Comparison of ENCODE assay signal across 9 cellular contexts in the genomic region with DNA sequence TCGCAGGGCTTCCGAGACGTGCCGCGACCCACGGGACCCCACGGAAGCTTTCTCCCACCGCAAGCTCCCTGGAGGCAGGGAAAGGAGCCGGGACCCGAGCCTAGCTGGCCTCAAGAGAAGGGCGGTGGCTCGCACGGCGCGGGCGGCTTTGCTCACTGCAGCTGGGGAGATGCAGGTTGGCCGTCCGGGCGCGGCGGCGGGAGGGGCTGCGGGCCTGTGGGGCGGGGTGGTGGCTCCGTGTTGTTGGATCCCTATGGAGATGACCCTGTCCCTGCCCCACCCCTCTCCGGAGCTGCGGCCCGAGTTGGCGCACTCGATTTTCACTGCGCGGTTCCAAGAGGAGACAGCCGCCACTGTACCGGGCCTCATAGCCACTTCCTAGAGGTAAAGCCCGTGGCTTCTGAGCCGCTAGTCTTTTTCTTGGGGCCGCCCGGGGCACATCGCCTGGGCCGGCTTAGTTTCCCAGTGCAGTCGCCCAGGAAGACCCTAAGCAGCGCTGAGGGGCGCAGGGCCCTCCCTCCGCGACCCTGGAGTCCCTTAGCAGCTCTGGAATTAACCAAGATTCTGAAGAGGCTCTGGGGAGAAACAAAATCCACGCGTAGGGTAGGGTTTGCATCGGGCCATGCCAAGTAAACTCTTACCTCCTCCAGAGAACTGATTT. TPM values are rescaled to one million over a fixed set of nuclear protein-coding genes. Genes with fewer than 3 reads are reported as not detected.
A peak's percentile ranks its signal among the peaks of the same experiment; 100 is the strongest.
DNase-seq lines count a peak whose midpoint lies in the region; ATAC-seq and TF ChIP-seq lines count a peak whose summit lies in the region.
"Had no signal": no experiment of that assay in that cellular context is flagged by ENCODE, and none has a peak within 500 bp of the region (broad histone marks: within the 10 kb centered on the region; RNA-seq: fewer than 3 reads in every experiment).

A gene with protein sequence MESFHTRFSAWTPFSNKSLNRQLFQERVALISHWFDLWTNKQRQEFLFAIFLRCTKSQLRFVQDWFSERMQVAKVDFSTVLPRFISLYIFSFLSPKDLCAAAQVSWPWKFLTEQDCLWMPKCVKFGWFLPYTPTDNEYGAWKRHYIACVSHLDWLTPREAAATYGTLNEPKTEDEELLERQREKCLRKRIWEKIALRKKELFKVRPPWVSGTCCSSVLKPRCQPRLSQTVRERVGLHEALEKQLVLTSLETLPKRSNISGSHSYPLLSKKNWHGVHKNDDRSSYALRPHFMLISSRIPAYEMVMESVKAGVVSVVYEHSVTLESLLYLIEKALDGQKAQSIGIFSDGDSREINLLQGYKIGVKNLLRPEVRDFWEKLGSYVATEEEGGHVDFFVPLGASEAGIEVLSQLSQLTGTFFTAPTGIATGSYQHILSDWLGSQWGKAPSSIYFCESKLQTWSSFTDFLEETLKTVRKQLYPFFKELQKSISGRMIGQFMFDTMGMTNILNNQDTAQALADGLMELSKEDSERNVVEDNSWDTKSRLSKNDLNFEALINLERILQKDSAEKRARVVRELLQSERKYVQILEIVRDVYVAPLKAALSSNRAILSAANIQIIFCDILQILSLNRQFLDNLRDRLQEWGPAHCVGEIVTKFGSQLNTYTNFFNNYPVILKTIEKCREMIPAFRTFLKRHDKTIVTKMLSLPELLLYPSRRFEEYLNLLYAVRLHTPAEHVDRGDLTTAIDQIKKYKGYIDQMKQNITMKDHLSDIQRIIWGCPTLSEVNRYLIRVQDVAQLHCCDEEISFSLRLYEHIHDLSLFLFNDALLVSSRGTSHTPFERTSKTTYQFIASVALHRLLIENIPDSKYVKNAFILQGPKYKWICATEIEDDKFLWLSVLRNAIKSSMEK (plus strand): TSS at position 279 of the 661 bp plus-strand sequence. CDS start 17,188 bp downstream, outside the sequence.

- H3K36me3 Mint-ChIP-seq in activated naive CD8-positive, alpha-beta T cell treated with anti-CD3 and anti-CD28 coated beads for 36 hours: peaks cover 11% of the 10 kb centered on the region
- peaks cover 3% of the 10 kb centered on the region for H3K36me3 Mint-ChIP-seq in progenitor cell of endocrine pancreas (ENCODE audit: insufficient read depth)
- peaks cover 26% of the 10 kb centered on the region for H3K36me3 Mint-ChIP-seq in activated T-helper 17 cell treated with anti-CD3 and anti-CD28 coated beads, Interleukin-2, amount 50 U/mL, for 72 hours (ENCODE audit: low read depth)

- TF ChIP-seq CTCF in left ventricle myocardium inferior (IDR thresholded peaks at IDR 0.05; ENCODE audit: borderline replicate concordance): no peak
- no peak for TF ChIP-seq CTCF in progenitor cell of endocrine pancreas (IDR thresholded peaks at IDR 0.05; ENCODE audit: unreplicated experiment)

- peak within 1 kb of the TSS; percentile 65 for H3K4me3 ChIP-seq in left ventricle myocardium inferior

- H3K4me1 ChIP-seq in left ventricle myocardium inferior: peaks cover 21% of the 10 kb centered on the region

- no peak within 1 kb of the TSS for H3K4me3 Mint-ChIP-seq in activated naive CD8-positive, alpha-beta T cell treated with anti-CD3 and anti-CD28 coated beads for 36 hours
- H3K4me3 Mint-ChIP-seq in progenitor cell of endocrine pancreas (ENCODE audit: low read depth): peak within 1 kb of the TSS; percentile 64
- H3K4me3 Mint-ChIP-seq in activated T-helper 17 cell treated with anti-CD3 and anti-CD28 coated beads, Interleukin-2, amount 50 U/mL, for 72 hours: no peak within 1 kb of the TSS
- H3K4me3 Mint-ChIP-seq: activated T-helper 1 cell treated with anti-CD3 and anti-CD28 coated beads, Interleukin-12 subunit alpha, Interleukin-12 subunit beta, Interleukin-2, Interleukin-4 antibody, amounts not matched to agents 30 ng/mL and 10 ng/mL and 1 ng/mL, durations not matched to agents 14 hours and 24 hours and 36 hours had no signal

- peaks cover 21% of the 10 kb centered on the region for H3K36me3 ChIP-seq in left ventricle myocardium inferior

- ATAC-seq in GM18873 (IDR thresholded peaks at IDR 0.05; ENCODE audit: low FRiP score, unreplicated experiment): no peak
- ATAC-seq in activated T-helper 17 cell treated with anti-CD3 and anti-CD28 coated beads, Interleukin-2, amount 50 U/mL, for 72 hours (replicated peaks): no peak
- no peak for ATAC-seq in GM21423 (IDR thresholded peaks at IDR 0.05; ENCODE audit: unreplicated experiment)
- ATAC-seq in HG02678 (IDR thresholded peaks at IDR 0.05; ENCODE audit: unreplicated experiment): no peak

- intact Hi-C loops in left ventricle myocardium inferior (cut with micrococcal nuclease): no loop called here

- no peak within 1 kb of the TSS for H3K27ac Mint-ChIP-seq in activated naive CD8-positive, alpha-beta T cell treated with anti-CD3 and anti-CD28 coated beads for 36 hours
- no peak within 1 kb of the TSS for H3K27ac Mint-ChIP-seq in progenitor cell of endocrine pancreas
- no peak within 1 kb of the TSS for H3K27ac Mint-ChIP-seq in activated T-helper 17 cell treated with anti-CD3 and anti-CD28 coated beads, Interleukin-2, amount 50 U/mL, for 72 hours
- H3K27ac Mint-ChIP-seq: activated T-helper 1 cell treated with anti-CD3 and anti-CD28 coated beads, Interleukin-12 subunit alpha, Interleukin-12 subunit beta, Interleukin-2, Interleukin-4 antibody, amounts not matched to agents 30 ng/mL and 10 ng/mL and 1 ng/mL, durations not matched to agents 14 hours and 24 hours and 36 hours had no signal

- peak within 1 kb of the TSS; percentile 85 for H3K27ac ChIP-seq in left ventricle myocardium inferior (replicated peaks)

- DNase-seq in DMS79 treated with DMSO at 0.1 percent for 48 hours (lab: John Stamatoyannopoulos, UW) (peak; percentile 53), left ventricle myocardium inferior (peak; percentile 86), progenitor cell of endocrine pancreas (ENCODE audit: low spot score, unreplicated experiment) (peak; percentile 40)
- peak; percentile 11 for DNase-seq in activated naive CD8-positive, alpha-beta T cell treated with anti-CD3 and anti-CD28 coated beads for 36 hours

- no peaks in the 10 kb centered on the region for H3K9me3 ChIP-seq in left ventricle myocardium inferior (replicated peaks)

- no peaks in the 10 kb centered on the region for H3K9me3 Mint-ChIP-seq in activated naive CD8-positive, alpha-beta T cell treated with anti-CD3 and anti-CD28 coated beads for 36 hours
- no peaks in the 10 kb centered on the region for H3K9me3 Mint-ChIP-seq in progenitor cell of endocrine pancreas (ENCODE audit: low read depth)
- no peaks in the 10 kb centered on the region for H3K9me3 Mint-ChIP-seq in activated T-helper 17 cell treated with anti-CD3 and anti-CD28 coated beads, Interleukin-2, amount 50 U/mL, for 72 hours
- H3K9me3 Mint-ChIP-seq: activated T-helper 1 cell treated with anti-CD3 and anti-CD28 coated beads, Interleukin-12 subunit alpha, Interleukin-12 subunit beta, Interleukin-2, Interleukin-4 antibody, amounts not matched to agents 30 ng/mL and 10 ng/mL and 1 ng/mL, durations not matched to agents 14 hours and 24 hours and 36 hours had no signal

- H3K27me3 Mint-ChIP-seq in activated naive CD8-positive, alpha-beta T cell treated with anti-CD3 and anti-CD28 coated beads for 36 hours: peaks cover 26% of the 10 kb centered on the region
- peaks cover 30% of the 10 kb centered on the region for H3K27me3 Mint-ChIP-seq in progenitor cell of endocrine pancreas
- H3K27me3 Mint-ChIP-seq in activated T-helper 17 cell treated with anti-CD3 and anti-CD28 coated beads, Interleukin-2, amount 50 U/mL, for 72 hours: no peaks in the 10 kb centered on the region

- H3K27me3 ChIP-seq in left ventricle myocardium inferior (ENCODE audit: low read depth): no peaks in the 10 kb centered on the region

- no peaks in the 10 kb centered on the region for H3K4me1 Mint-ChIP-seq in activated naive CD8-positive, alpha-beta T cell treated with anti-CD3 and anti-CD28 coated beads for 36 hours
- H3K4me1 Mint-ChIP-seq in progenitor cell of endocrine pancreas (ENCODE audit: low read depth): peaks cover 3% of the 10 kb centered on the region
- H3K4me1 Mint-ChIP-seq in activated T-helper 17 cell treated with anti-CD3 and anti-CD28 coated beads, Interleukin-2, amount 50 U/mL, for 72 hours: no peaks in the 10 kb centered on the region

RNA-seq across cellular contexts. Expression of the gene that starts here (rescaled TPM):
- not detected for total RNA-seq in activated naive CD8-positive, alpha-beta T cell treated with anti-CD3 and anti-CD28 coated beads for 36 hours
- total RNA-seq in left ventricle myocardium inferior (1.6 TPM), progenitor cell of endocrine pancreas (not detected in 2 replicates)
- total RNA-seq in activated T-helper 17 cell treated with anti-CD3 and anti-CD28 coated beads, Interleukin-2, amount 50 U/mL, for 72 hours: under 1 TPM in 1 of 2 donors, not detected in 1; 0.11 TPM
- total RNA-seq: activated T-helper 1 cell treated with anti-CD3 and anti-CD28 coated beads, Interleukin-12 subunit alpha, Interleukin-12 subunit beta, Interleukin-2, Interleukin-4 antibody, amounts not matched to agents 30 ng/mL and 10 ng/mL and 1 ng/mL, durations not matched to agents 14 hours and 24 hours and 36 hours had no signal

Comparison
In these comparisons a context has a peak if more than half of its experiments do, and no peak if none do; other contexts are left out.
1. Peak in DNase-seq in activated naive CD8-positive, alpha-beta T cell treated with anti-CD3 and anti-CD28 coated beads for 36 hours; RNA of the gene not detected or under 1 TPM.
2. Peak in DNase-seq in progenitor cell of endocrine pancreas; RNA of the gene not detected or under 1 TPM.
3. DNase-seq: peak in every context shown above with its lines; median percentile 86 in left ventricle myocardium inferior; 53 in DMS79 treated with DMSO at 0.1 percent for 48 hours; 40 in progenitor cell of endocrine pancreas; 11 in activated naive CD8-positive, alpha-beta T cell treated with anti-CD3 and anti-CD28 coated beads for 36 hours.